ENCODE assay signal across 14 cellular contexts in genomic region chr7:1205742-1206141, GRCh38. TPM values are rescaled to one million over a fixed set of nuclear protein-coding genes. Genes with fewer than 3 reads are reported as not detected.
"Had no signal": no experiment of that assay in that cellular context is flagged by ENCODE, and none has a peak within 500 bp of the region (broad histone marks: within the 10 kb centered on the region; RNA-seq: fewer than 3 reads in every experiment).

No MANE protein-coding gene starts in this region.

RNA-seq across cellular contexts. Expression of gene UNCX, which starts 26.9 kb away (rescaled TPM):
- total RNA-seq: activated B cell treated with CpG ODN at 0.5 μM for 24 hours; activated CD4-positive, alpha-beta memory T cell treated with anti-CD3 and anti-CD28 coated beads for 36 hours; activated CD4-positive, alpha-beta memory T cell treated with anti-CD3 and anti-CD28 coated beads, Interleukin-2, amount 10 ng/mL, durations not matched to agents 7 days and 5 days; activated CD4-positive, alpha-beta T cell treated with anti-CD3 and anti-CD28 coated beads for 36 hours; activated CD4-positive, alpha-beta T cell treated with anti-CD3 and anti-CD28 coated beads, Interleukin-2, amount 10 ng/mL, durations not matched to agents 24 days and 14 days; activated CD4-positive, alpha-beta T cell treated with anti-CD3 and anti-CD28 coated beads, Interleukin-2, amount 10 ng/mL, durations not matched to agents 7 days and 5 days; activated CD8-positive, alpha-beta memory T cell treated with anti-CD3 and anti-CD28 coated beads for 36 hours; activated CD8-positive, alpha-beta memory T cell treated with anti-CD3 and anti-CD28 coated beads, Interleukin-2, amount 10 ng/mL, durations not matched to agents 7 days and 5 days; activated CD8-positive, alpha-beta T cell treated with anti-CD3 and anti-CD28 coated beads for 36 hours; activated CD8-positive, alpha-beta T cell treated with anti-CD3 and anti-CD28 coated beads, Interleukin-2, amount 10 ng/mL, durations not matched to agents 7 days and 5 days; T-helper 1 cell treated with Interleukin-12 subunit alpha and Interleukin-12 subunit beta and Interleukin-4 antibody, amounts not matched to agents 30 ng/mL and 1 ng/mL, for 36 hours; T-helper 17 cell; T-helper 2 cell treated with Interferon-gamma antibody and Interleukin-4, amounts not matched to agents 100 ng/mL and 5 ng/mL, for 36 hours; WTC11 had no signal
